Comparison of ENCODE assay signal across 11 cellular contexts in the genomic region with DNA sequence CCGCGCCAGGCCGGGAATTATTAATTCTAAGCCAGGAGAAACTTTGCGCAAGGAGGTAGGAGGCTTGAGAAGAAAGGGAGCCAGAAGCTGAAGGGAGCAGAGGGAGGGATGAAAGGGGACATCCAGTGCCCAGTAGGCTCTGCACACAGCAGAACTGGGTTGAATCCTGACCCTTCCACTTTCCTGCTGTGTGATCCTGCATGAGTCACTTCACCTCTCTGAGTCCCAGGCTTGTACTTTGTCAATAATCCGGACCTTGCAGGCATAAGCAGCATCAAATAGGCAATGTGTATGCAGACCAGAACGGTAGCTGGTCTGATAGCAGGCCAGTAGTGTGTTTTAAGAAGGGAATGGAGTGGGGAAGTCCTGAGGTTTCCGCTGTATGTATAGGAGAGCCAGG. TPM values are rescaled to one million over a fixed set of nuclear protein-coding genes. Genes with fewer than 3 reads are reported as not detected.
DNase-seq lines count a peak whose midpoint lies in the region; ATAC-seq and TF ChIP-seq lines count a peak whose summit lies in the region.
"Had no signal": no experiment of that assay in that cellular context is flagged by ENCODE, and none has a peak within 500 bp of the region (broad histone marks: within the 10 kb centered on the region; RNA-seq: fewer than 3 reads in every experiment).

No MANE protein-coding gene starts in this region.

- H3K4me1 ChIP-seq in BLaER1 treated with 17β-estradiol and CSF1 and Interleukin-3, amounts not matched to agents 10 nM and 100 nM = peaks cover 27 to 65% (median 50%) of the 10 kb centered on the region in 10 experiments
- peaks cover 59% of the 10 kb centered on the region for H3K4me1 ChIP-seq in CD4-positive, alpha-beta memory T cell (ENCODE audit: insufficient read depth, low read length)
- H3K4me1 ChIP-seq in PC-9 (replicated peaks; ENCODE audit: insufficient read depth) = peaks cover 19% of the 10 kb centered on the region
- H3K4me1 ChIP-seq in adrenal gland (replicated peaks in 1 of 2) = peaks cover 11 to 28% of the 10 kb centered on the region in 2 donors

- H2AFZ ChIP-seq in PC-9 = no peak overlapping the region

- no peak overlapping the region for H3K9ac ChIP-seq in BLaER1 treated with 17β-estradiol and CSF1 and Interleukin-3, amounts not matched to agents 10 nM and 100 nM

- TF ChIP-seq CTCF in activated B cell treated with CpG ODN at 0.5 μM for 24 hours (IDR thresholded peaks at IDR 0.05) = no peak
- no peak for TF ChIP-seq CTCF in PC-9 (conservative IDR thresholded peaks at IDR 0.05)
- TF ChIP-seq CTCF in adrenal gland (IDR thresholded peaks at IDR 0.05) = no peak

- peaks cover 4% of the 10 kb centered on the region; the same call in 1 of the 2 replicates for H3F3A ChIP-seq in PC-9 (ENCODE audit: insufficient read depth, low read depth)

- no peak overlapping the region for H3K4me3 ChIP-seq in BLaER1 treated with 17β-estradiol and CSF1 and Interleukin-3, amounts not matched to agents 10 nM and 100 nM
- no peak overlapping the region for H3K4me3 ChIP-seq in CD4-positive, alpha-beta memory T cell (ENCODE audit: low read length in 2 of 2)
- H3K4me3 ChIP-seq in PC-9 (no peak overlapping the region), adrenal gland (no peak overlapping the region)
- H3K4me3 ChIP-seq: SJSA1 had no signal

- peaks cover 0 to 5% (median 0%) of the 10 kb centered on the region in 8 donors for H3K9me3 Mint-ChIP-seq in CD4-positive, alpha-beta memory T cell
- H3K9me3 Mint-ChIP-seq in activated B cell treated with CpG ODN at 0.5 μM for 24 hours = no peaks in the 10 kb centered on the region
- H3K9me3 Mint-ChIP-seq in naive B cell = no peaks in the 10 kb centered on the region

- peaks cover 0 to 1% of the 10 kb centered on the region in 2 donors for H3K27me3 Mint-ChIP-seq in CD4-positive, alpha-beta memory T cell
- H3K27me3 Mint-ChIP-seq in activated B cell treated with CpG ODN at 0.5 μM for 24 hours (no peaks in the 10 kb centered on the region), naive B cell (no peaks in the 10 kb centered on the region)

- peak overlapping the region; percentile 68 to 96 (median 81) for H3K27ac Mint-ChIP-seq in CD4-positive, alpha-beta memory T cell
- H3K27ac Mint-ChIP-seq in activated B cell treated with CpG ODN at 0.5 μM for 24 hours = peak overlapping the region; percentile 16
- H3K27ac Mint-ChIP-seq in naive B cell = peak overlapping the region in 5 of 6 donors; percentile 44 to 96 (median 86)

- H4K20me1 ChIP-seq in BLaER1 treated with 17β-estradiol and CSF1 and Interleukin-3, amounts not matched to agents 10 nM and 100 nM = peaks cover 0 to 39% (median 6%) of the 10 kb centered on the region in 11 experiments; a peak in 11 of 22 replicates
- no peaks in the 10 kb centered on the region for H4K20me1 ChIP-seq in PC-9 (ENCODE audit: insufficient read depth)

- no peak for TF ChIP-seq POLR2A in adrenal gland (IDR thresholded peaks at IDR 0.05)

- ATAC-seq in activated B cell treated with CpG ODN at 0.5 μM for 24 hours (ENCODE audit: low read depth) (no peak), naive B cell (ENCODE audit: low read depth in 2 of 2) (no peak), GM19395 (IDR thresholded peaks at IDR 0.05; ENCODE audit: unreplicated experiment) (no peak)

- H3K4me1 Mint-ChIP-seq in CD4-positive, alpha-beta memory T cell = peaks cover 43 to 72% (median 58%) of the 10 kb centered on the region in 4 donors
- H3K4me1 Mint-ChIP-seq in activated B cell treated with CpG ODN at 0.5 μM for 24 hours (peaks cover 51% of the 10 kb centered on the region), naive B cell (peaks cover 43 to 64% (median 60%) of the 10 kb centered on the region in 3 donors)

- H3K36me3 Mint-ChIP-seq in CD4-positive, alpha-beta memory T cell = peaks cover 4 to 13% of the 10 kb centered on the region in 2 donors
- H3K36me3 Mint-ChIP-seq in activated B cell treated with CpG ODN at 0.5 μM for 24 hours (ENCODE audit: low read depth) (peaks cover 15% of the 10 kb centered on the region), naive B cell (no peaks in the 10 kb centered on the region)

- H3K9me2 ChIP-seq in PC-9 (ENCODE audit: insufficient read depth) = no peaks in the 10 kb centered on the region

- BruUV-seq in PC-9 (replicated peaks; lab: Mats Ljungman, UMichigan) = no TSS peak

- H3K36me3 ChIP-seq in BLaER1 treated with 17β-estradiol and CSF1 and Interleukin-3, amounts not matched to agents 10 nM and 100 nM = peaks cover 0 to 8% (median 0%) of the 10 kb centered on the region in 11 experiments; a peak in 5 of 22 replicates
- no peaks in the 10 kb centered on the region for H3K36me3 ChIP-seq in CD4-positive, alpha-beta memory T cell (ENCODE audit: insufficient read depth, low read length)
- H3K36me3 ChIP-seq in PC-9 (ENCODE audit: low read depth) = no peaks in the 10 kb centered on the region
- H3K36me3 ChIP-seq in adrenal gland (replicated peaks in 1 of 2) = no peaks in the 10 kb centered on the region
- H3K36me3 ChIP-seq: SJSA1 had no signal

- no peak overlapping the region for H3K27ac ChIP-seq in BLaER1 treated with 17β-estradiol and CSF1 and Interleukin-3, amounts not matched to agents 10 nM and 100 nM
- no peak overlapping the region for H3K27ac ChIP-seq in CD4-positive, alpha-beta memory T cell (ENCODE audit: low read depth, low read length)
- no peak overlapping the region for H3K27ac ChIP-seq in PC-9
- no peak overlapping the region for H3K27ac ChIP-seq in adrenal gland
- H3K27ac ChIP-seq: SJSA1 had no signal

- 94 to 97% (median 95%) methylated on average over 7 of the region's 7 CpGs for WGBS in adrenal gland, 4 donors

- CTCF ChIA-PET in CD4-positive, alpha-beta memory T cell (lab: Charles Lee; ENCODE audit: partially characterized antibody) = no interaction called here
- CTCF ChIA-PET in activated B cell treated with CpG ODN at 0.5 μM for 24 hours (lab: Charles Lee) (no interaction called here), PC-9 (lab: Charles Lee) (no interaction called here)

- H3K27me3 ChIP-seq in BLaER1 treated with 17β-estradiol and CSF1 and Interleukin-3, amounts not matched to agents 10 nM and 100 nM = no peaks in the 10 kb centered on the region
- H3K27me3 ChIP-seq in CD4-positive, alpha-beta memory T cell (ENCODE audit: insufficient read depth, low read length) = no peaks in the 10 kb centered on the region
- H3K27me3 ChIP-seq in PC-9 (ENCODE audit: insufficient read depth, low read depth) = no peaks in the 10 kb centered on the region
- H3K27me3 ChIP-seq in adrenal gland = no peaks in the 10 kb centered on the region

- H3K79me2 ChIP-seq in PC-9 (ENCODE audit: low read depth) = no peaks in the 10 kb centered on the region

- no peak for DNase-seq in CD4-positive, alpha-beta memory T cell
- no peak for DNase-seq in activated B cell treated with CpG ODN at 0.5 μM for 24 hours
- no peak for DNase-seq in naive B cell
- no peak for DNase-seq in PC-9
- no peak for DNase-seq in adrenal gland
- DNase-seq: activated gamma-delta T cell, Karpas-422, NCI-H1105 treated with DMSO at 0.1 percent for 48 hours had no signal

- POLR2A ChIA-PET in CD4-positive, alpha-beta memory T cell (lab: Charles Lee; ENCODE audit: partially characterized antibody) = interaction anchor here (1.3 to 3.3 kb wide), 2 partner anchors 14 to 26 kb away, joined by 3 to 23 read pairs; partner anchors contain the start of gene EPB41
- POLR2A ChIA-PET in activated B cell treated with CpG ODN at 0.5 μM for 24 hours (lab: Charles Lee) (no interaction called here), PC-9 (lab: Charles Lee; ENCODE audit: unreplicated experiment) (no interaction called here)

- H3K4me2 ChIP-seq in BLaER1 treated with 17β-estradiol and CSF1 and Interleukin-3, amounts not matched to agents 10 nM and 100 nM = peak overlapping the region in 6 of 11 experiments; percentile 1 to 96 (median 5); a peak in 7 of 22 replicates
- no peak overlapping the region for H3K4me2 ChIP-seq in PC-9

- peak overlapping the region; percentile 31 to 98 (median 52) for H3K4me3 Mint-ChIP-seq in CD4-positive, alpha-beta memory T cell
- H3K4me3 Mint-ChIP-seq in activated B cell treated with CpG ODN at 0.5 μM for 24 hours (peak overlapping the region; percentile 20), naive B cell (peak overlapping the region in 7 of 8 donors; percentile 10 to 95 (median 50))

- intact Hi-C loops in CD4-positive, alpha-beta memory T cell (cut with micrococcal nuclease) = loop anchor here (5.0 kb wide), 2 partner anchors 93 to 382 kb away; partner anchors contain the start of gene RCC1
- intact Hi-C loops in activated B cell treated with CpG ODN at 0.5 μM for 24 hours (cut with micrococcal nuclease) (no loop called here), PC-9 (cut with micrococcal nuclease; ENCODE audit: unreplicated experiment) (loop anchor here (10.0 kb wide), 1 partner anchor 256 kb away; no protein-coding TSS in a partner anchor), adrenal gland (cut with DNase I) (loop anchor here (10.0 kb wide), 2 partner anchors 236 to 296 kb away; partner anchors contain the start of genes SRSF4 (in 1 of the 2) and TMEM200B (in 1 of the 2))

- no peaks in the 10 kb centered on the region for H3K9me3 ChIP-seq in BLaER1 treated with 17β-estradiol and CSF1 and Interleukin-3, amounts not matched to agents 10 nM and 100 nM (replicated peaks in 1 of 11)
- H3K9me3 ChIP-seq in CD4-positive, alpha-beta memory T cell (ENCODE audit: control insufficient read depth in 1 of 2, low read length in 2 of 2) = no peaks in the 10 kb centered on the region
- no peaks in the 10 kb centered on the region for H3K9me3 ChIP-seq in PC-9 (ENCODE audit: insufficient read depth, low read depth)
- no peaks in the 10 kb centered on the region for H3K9me3 ChIP-seq in adrenal gland (replicated peaks in 1 of 3)
- H3K9me3 ChIP-seq: SJSA1 had no signal

RNA-seq across cellular contexts. Expression of gene EPB41, which starts 25.5 kb away (rescaled TPM):
- total RNA-seq in CD4-positive, alpha-beta memory T cell = 100 to 1,000 TPM; 320 to 321 TPM
- polyA plus RNA-seq in CD4-positive, alpha-beta memory T cell = 100 to 1,000 TPM in 1 of 2 donors, 10 to 100 TPM in 1; 56.1 to 106 TPM
- total RNA-seq in activated B cell treated with CpG ODN at 0.5 μM for 24 hours (73.8 and 74.0 TPM in 2 replicates), PC-9 (2021) (36.0 and 42.2 TPM in 2 replicates), adrenal gland (10 to 100 TPM; 25.5 to 47.8 (median 31.8) TPM)
- polyA plus RNA-seq in naive B cell (ENCODE audit: low read depth in 6 of 6) (10 to 100 TPM; 46.6 to 72.0 (median 62.5) TPM), adrenal gland (10 to 100 TPM in 2 of 3 donors, 1 to 10 TPM in 1; 6.6 to 23.8 (median 10.2) TPM)

Comparison
In these comparisons a context has a peak if more than half of its experiments do, and no peak if none do; other contexts are left out.
1. H3K27ac Mint-ChIP-seq: peak in every context shown above with its lines; median percentile 86 in naive B cell; 81 in CD4-positive, alpha-beta memory T cell; 16 in activated B cell treated with CpG ODN at 0.5 μM for 24 hours.